1 cellular context compared by ENCODE assay signal in genomic region chr17:39235555-39236221, GRCh38.
TF ChIP-seq lines count a peak whose summit lies in the region.

No MANE protein-coding gene starts in this region.

TF ChIP-seq in K562, 482 proteins besides CTCF, POLR2A, EP300 and RAD21 (continued from another document and continues in another):
- TF ChIP-seq, protein P1, sequence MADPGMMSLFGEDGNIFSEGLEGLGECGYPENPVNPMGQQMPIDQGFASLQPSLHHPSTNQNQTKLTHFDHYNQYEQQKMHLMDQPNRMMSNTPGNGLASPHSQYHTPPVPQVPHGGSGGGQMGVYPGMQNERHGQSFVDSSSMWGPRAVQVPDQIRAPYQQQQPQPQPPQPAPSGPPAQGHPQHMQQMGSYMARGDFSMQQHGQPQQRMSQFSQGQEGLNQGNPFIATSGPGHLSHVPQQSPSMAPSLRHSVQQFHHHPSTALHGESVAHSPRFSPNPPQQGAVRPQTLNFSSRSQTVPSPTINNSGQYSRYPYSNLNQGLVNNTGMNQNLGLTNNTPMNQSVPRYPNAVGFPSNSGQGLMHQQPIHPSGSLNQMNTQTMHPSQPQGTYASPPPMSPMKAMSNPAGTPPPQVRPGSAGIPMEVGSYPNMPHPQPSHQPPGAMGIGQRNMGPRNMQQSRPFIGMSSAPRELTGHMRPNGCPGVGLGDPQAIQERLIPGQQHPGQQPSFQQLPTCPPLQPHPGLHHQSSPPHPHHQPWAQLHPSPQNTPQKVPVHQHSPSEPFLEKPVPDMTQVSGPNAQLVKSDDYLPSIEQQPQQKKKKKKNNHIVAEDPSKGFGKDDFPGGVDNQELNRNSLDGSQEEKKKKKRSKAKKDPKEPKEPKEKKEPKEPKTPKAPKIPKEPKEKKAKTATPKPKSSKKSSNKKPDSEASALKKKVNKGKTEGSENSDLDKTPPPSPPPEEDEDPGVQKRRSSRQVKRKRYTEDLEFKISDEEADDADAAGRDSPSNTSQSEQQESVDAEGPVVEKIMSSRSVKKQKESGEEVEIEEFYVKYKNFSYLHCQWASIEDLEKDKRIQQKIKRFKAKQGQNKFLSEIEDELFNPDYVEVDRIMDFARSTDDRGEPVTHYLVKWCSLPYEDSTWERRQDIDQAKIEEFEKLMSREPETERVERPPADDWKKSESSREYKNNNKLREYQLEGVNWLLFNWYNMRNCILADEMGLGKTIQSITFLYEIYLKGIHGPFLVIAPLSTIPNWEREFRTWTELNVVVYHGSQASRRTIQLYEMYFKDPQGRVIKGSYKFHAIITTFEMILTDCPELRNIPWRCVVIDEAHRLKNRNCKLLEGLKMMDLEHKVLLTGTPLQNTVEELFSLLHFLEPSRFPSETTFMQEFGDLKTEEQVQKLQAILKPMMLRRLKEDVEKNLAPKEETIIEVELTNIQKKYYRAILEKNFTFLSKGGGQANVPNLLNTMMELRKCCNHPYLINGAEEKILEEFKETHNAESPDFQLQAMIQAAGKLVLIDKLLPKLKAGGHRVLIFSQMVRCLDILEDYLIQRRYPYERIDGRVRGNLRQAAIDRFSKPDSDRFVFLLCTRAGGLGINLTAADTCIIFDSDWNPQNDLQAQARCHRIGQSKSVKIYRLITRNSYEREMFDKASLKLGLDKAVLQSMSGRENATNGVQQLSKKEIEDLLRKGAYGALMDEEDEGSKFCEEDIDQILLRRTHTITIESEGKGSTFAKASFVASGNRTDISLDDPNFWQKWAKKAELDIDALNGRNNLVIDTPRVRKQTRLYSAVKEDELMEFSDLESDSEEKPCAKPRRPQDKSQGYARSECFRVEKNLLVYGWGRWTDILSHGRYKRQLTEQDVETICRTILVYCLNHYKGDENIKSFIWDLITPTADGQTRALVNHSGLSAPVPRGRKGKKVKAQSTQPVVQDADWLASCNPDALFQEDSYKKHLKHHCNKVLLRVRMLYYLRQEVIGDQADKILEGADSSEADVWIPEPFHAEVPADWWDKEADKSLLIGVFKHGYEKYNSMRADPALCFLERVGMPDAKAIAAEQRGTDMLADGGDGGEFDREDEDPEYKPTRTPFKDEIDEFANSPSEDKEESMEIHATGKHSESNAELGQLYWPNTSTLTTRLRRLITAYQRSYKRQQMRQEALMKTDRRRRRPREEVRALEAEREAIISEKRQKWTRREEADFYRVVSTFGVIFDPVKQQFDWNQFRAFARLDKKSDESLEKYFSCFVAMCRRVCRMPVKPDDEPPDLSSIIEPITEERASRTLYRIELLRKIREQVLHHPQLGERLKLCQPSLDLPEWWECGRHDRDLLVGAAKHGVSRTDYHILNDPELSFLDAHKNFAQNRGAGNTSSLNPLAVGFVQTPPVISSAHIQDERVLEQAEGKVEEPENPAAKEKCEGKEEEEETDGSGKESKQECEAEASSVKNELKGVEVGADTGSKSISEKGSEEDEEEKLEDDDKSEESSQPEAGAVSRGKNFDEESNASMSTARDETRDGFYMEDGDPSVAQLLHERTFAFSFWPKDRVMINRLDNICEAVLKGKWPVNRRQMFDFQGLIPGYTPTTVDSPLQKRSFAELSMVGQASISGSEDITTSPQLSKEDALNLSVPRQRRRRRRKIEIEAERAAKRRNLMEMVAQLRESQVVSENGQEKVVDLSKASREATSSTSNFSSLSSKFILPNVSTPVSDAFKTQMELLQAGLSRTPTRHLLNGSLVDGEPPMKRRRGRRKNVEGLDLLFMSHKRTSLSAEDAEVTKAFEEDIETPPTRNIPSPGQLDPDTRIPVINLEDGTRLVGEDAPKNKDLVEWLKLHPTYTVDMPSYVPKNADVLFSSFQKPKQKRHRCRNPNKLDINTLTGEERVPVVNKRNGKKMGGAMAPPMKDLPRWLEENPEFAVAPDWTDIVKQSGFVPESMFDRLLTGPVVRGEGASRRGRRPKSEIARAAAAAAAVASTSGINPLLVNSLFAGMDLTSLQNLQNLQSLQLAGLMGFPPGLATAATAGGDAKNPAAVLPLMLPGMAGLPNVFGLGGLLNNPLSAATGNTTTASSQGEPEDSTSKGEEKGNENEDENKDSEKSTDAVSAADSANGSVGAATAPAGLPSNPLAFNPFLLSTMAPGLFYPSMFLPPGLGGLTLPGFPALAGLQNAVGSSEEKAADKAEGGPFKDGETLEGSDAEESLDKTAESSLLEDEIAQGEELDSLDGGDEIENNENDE (IDR thresholded peaks at IDR 0.05; ENCODE audit: low read depth, low read length), result no peak
- TF ChIP-seq SMC3 (conservative IDR thresholded peaks at IDR 0.05; ENCODE audit: insufficient read depth, low read depth, low read length) (peak; percentile 57; the same call in 1 of the 2 replicates), ZNF184 (CRISPR knock-in tag; IDR thresholded peaks at IDR 0.05) (no peak), HOXB6 (CRISPR knock-in tag; IDR thresholded peaks at IDR 0.05; ENCODE audit: borderline replicate concordance) (no peak), ZNF124 (CRISPR knock-in tag; IDR thresholded peaks at IDR 0.05) (no peak), ZNF212 (CRISPR knock-in tag; IDR thresholded peaks at IDR 0.05) (no peak), MXD1 (CRISPR knock-in tag; IDR thresholded peaks at IDR 0.05; ENCODE audit: borderline replicate concordance, poor library complexity, severe bottlenecking) (no peak), MAX (CRISPR knock-in tag; IDR thresholded peaks at IDR 0.05) (no peak), RB1 (IDR thresholded peaks at IDR 0.05; ENCODE audit: low read depth) (peak; percentile 35), ZNF24 (IDR thresholded peaks at IDR 0.05) (peak; percentile 83), CBX8 (IDR thresholded peaks at IDR 0.05; ENCODE audit: borderline replicate concordance, extremely low read depth, low read depth, low read length, poor library complexity, severe bottlenecking) (no peak), MYC (IDR thresholded peaks at IDR 0.05; ENCODE audit: low read depth, low read length) (no peak), MYC (CRISPR knock-in tag; IDR thresholded peaks at IDR 0.05; ENCODE audit: borderline replicate concordance, low read depth) (no peak), ZBTB2 (IDR thresholded peaks at IDR 0.05) (no peak), ZNF133 (CRISPR knock-in tag; IDR thresholded peaks at IDR 0.05) (no peak), ZC3H8 (IDR thresholded peaks at IDR 0.05) (no peak), KLF6 (CRISPR knock-in tag; IDR thresholded peaks at IDR 0.05; ENCODE audit: borderline replicate concordance) (no peak), ZNF12 (CRISPR knock-in tag; IDR thresholded peaks at IDR 0.05) (no peak), SFPQ (IDR thresholded peaks at IDR 0.05; ENCODE audit: low read depth, low read length) (no peak), MAZ (CRISPR knock-in tag; conservative IDR thresholded peaks at IDR 0.05 in 1 of 2, IDR thresholded peaks at IDR 0.05 in 1 of 2) (peak in 1 of 2 experiments; percentile 31; a peak in 1 of 4 replicates), MCM3 (IDR thresholded peaks at IDR 0.05) (no peak), ZKSCAN3 (CRISPR knock-in tag; IDR thresholded peaks at IDR 0.05) (no peak), ZNF232 (CRISPR knock-in tag; IDR thresholded peaks at IDR 0.05) (no peak), ZNF444 (CRISPR knock-in tag; IDR thresholded peaks at IDR 0.05) (no peak), RBM39 (optimal IDR thresholded peaks at IDR 0.05; ENCODE audit: low read depth, low read length) (peak; percentile 64), CBX3 (IDR thresholded peaks at IDR 0.05; ENCODE audit: borderline replicate concordance in 1 of 2, low read length in 2 of 2) (no peak), ZBTB26 (CRISPR knock-in tag; IDR thresholded peaks at IDR 0.05) (no peak), SUPT5H (IDR thresholded peaks at IDR 0.05) (no peak), HDAC8 (tag; IDR thresholded peaks at IDR 0.05) (no peak), ETV5 (CRISPR knock-in tag; IDR thresholded peaks at IDR 0.05; ENCODE audit: low read depth) (no peak), AFF1 (IDR thresholded peaks at IDR 0.05; ENCODE audit: low read depth in 1 of 2, partially characterized antibody in 2 of 2) (peak in 1 of 2 experiments; percentile 86), E2F8 (IDR thresholded peaks at IDR 0.05; ENCODE audit: low read depth, partially characterized antibody) (no peak), CHD4 (IDR thresholded peaks at IDR 0.05; ENCODE audit: insufficient read depth, insufficient replicate concordance, low read depth, low read length, poor library complexity, severe bottlenecking) (peak; percentile 75)
